In genomic region chr16:17470002-17470870, GRCh38 we compare ENCODE assay signal across 8 cellular contexts. TPM values are rescaled to one million over a fixed set of nuclear protein-coding genes. Genes with fewer than 3 reads are reported as not detected.
DNase-seq lines count a peak whose midpoint lies in the region; ATAC-seq, FAIRE-seq and TF ChIP-seq lines count a peak whose summit lies in the region.

No MANE protein-coding gene starts in this region.

- peak overlapping the region; percentile 70 for H3K9ac ChIP-seq in SU-DHL-6 (ENCODE audit: low read length)

- no peak for FAIRE-seq in bronchial epithelial cell (lab: Jason Lieb, UNC)

- ATAC-seq in right lobe of liver = peak in 2 of 4 donors; percentile 12 to 27
- no peak for ATAC-seq in HG03025 (IDR thresholded peaks at IDR 0.05; ENCODE audit: low FRiP score, unreplicated experiment)

- no peaks in the 10 kb centered on the region for H3K4me1 ChIP-seq in right lobe of liver
- H3K4me1 ChIP-seq in stomach = peaks cover 19 to 59% (median 38%) of the 10 kb centered on the region in 4 donors

- TF ChIP-seq CTCF in SU-DHL-6 (IDR thresholded peaks at IDR 0.05; ENCODE audit: insufficient read depth, low read length, poor library complexity, severe bottlenecking) = no peak
- TF ChIP-seq CTCF in bronchial epithelial cell (IDR thresholded peaks at IDR 0.05; ENCODE audit: insufficient read depth, low read length, severe bottlenecking) = no peak
- no peak for TF ChIP-seq CTCF in right lobe of liver (IDR thresholded peaks at IDR 0.05)
- no peak for TF ChIP-seq CTCF in stomach (IDR thresholded peaks at IDR 0.05)

- H3K4me2 ChIP-seq in SU-DHL-6 (ENCODE audit: low read depth, low read length, poor library complexity, severe bottlenecking) = peak overlapping the region; percentile 79

- TF ChIP-seq POLR2A in right lobe of liver (IDR thresholded peaks at IDR 0.05) (no peak), stomach (IDR thresholded peaks at IDR 0.05) (no peak)

- intact Hi-C loops in right lobe of liver (cut with DNase I) (no loop called here), stomach (cut with DNase I; ENCODE audit: low total_unique reads) (no loop called here)

- H3K79me2 ChIP-seq in SU-DHL-6 (ENCODE audit: insufficient read depth, low read length) = peaks cover 46% of the 10 kb centered on the region

- no peaks in the 10 kb centered on the region for H3K9me2 ChIP-seq in SU-DHL-6 (replicated peaks; ENCODE audit: insufficient read depth, low read length)

- no peaks in the 10 kb centered on the region for H3K27me3 ChIP-seq in SU-DHL-6 (ENCODE audit: low read length)
- H3K27me3 ChIP-seq in bronchial epithelial cell (ENCODE audit: control insufficient read depth, insufficient read depth, low read length) = peaks cover 17% of the 10 kb centered on the region
- H3K27me3 ChIP-seq in right lobe of liver = no peaks in the 10 kb centered on the region
- peaks cover 0 to 37% (median 0%) of the 10 kb centered on the region in 3 donors for H3K27me3 ChIP-seq in stomach

- H3K27ac ChIP-seq in SU-DHL-6 (ENCODE audit: low read depth, low read length) (peak overlapping the region; percentile 75), right lobe of liver (no peak overlapping the region), stomach (peak overlapping the region; percentile 42 to 91 (median 65))

- no peak overlapping the region for H2AFZ ChIP-seq in SU-DHL-6 (ENCODE audit: low read depth, low read length, severe bottlenecking)

- H3K4me3 ChIP-seq in GM08714 (ENCODE audit: low read length) (peak overlapping the region; percentile 43), SU-DHL-6 (ENCODE audit: insufficient read depth, low read length, poor library complexity, severe bottlenecking) (peak overlapping the region; percentile 88), bronchial epithelial cell (ENCODE audit: low read depth, low read length) (peak overlapping the region; percentile 21), right lobe of liver (peak overlapping the region; percentile 30 to 40 (median 35)), stomach (peak overlapping the region; percentile 66 to 97 (median 76))

- WGBS in right lobe of liver (ENCODE audit: insufficient coverage, low coverage, low lambda C conversion rate, missing lambda C conversion rate) = 1% methylated on average over 14 of the region's 96 CpGs
- WGBS in stomach, 5 donors = 0 to 2% (median 1%) methylated on average over 19 to 87 of the region's 96 CpGs

- no peaks in the 10 kb centered on the region for H3K36me3 ChIP-seq in SU-DHL-6 (ENCODE audit: low read length)
- H3K36me3 ChIP-seq in bronchial epithelial cell (ENCODE audit: control insufficient read depth, insufficient read depth, low read length) = no peaks in the 10 kb centered on the region
- no peaks in the 10 kb centered on the region for H3K36me3 ChIP-seq in right lobe of liver
- no peaks in the 10 kb centered on the region for H3K36me3 ChIP-seq in stomach

- DNase-seq in bronchial epithelial cell (ENCODE audit: low read depth) = no peak
- peak; percentile 36 to 57 (median 47) for DNase-seq in right lobe of liver
- no peak for DNase-seq in stomach
- DNase-seq in kidney tubule cell (ENCODE audit: low spot score) = no peak
- no peak for DNase-seq in HuH-7 (ENCODE audit: low spot score)

- no peaks in the 10 kb centered on the region for H4K20me1 ChIP-seq in SU-DHL-6 (ENCODE audit: low read depth, low read length)

- H3K9me3 ChIP-seq in SU-DHL-6 (ENCODE audit: insufficient read depth, low read length) = no peaks in the 10 kb centered on the region
- H3K9me3 ChIP-seq in right lobe of liver = no peaks in the 10 kb centered on the region
- no peaks in the 10 kb centered on the region for H3K9me3 ChIP-seq in stomach

- peaks cover 14% of the 10 kb centered on the region for H3F3A ChIP-seq in SU-DHL-6 (ENCODE audit: insufficient read depth)

- no peak for TF ChIP-seq EP300 in stomach (IDR thresholded peaks at IDR 0.05)

RNA-seq across cellular contexts. Expression of gene XYLT1, which starts 0.5 kb away (rescaled TPM):
- total RNA-seq in bronchial epithelial cell (under 0.01 and 1.2 TPM in 2 replicates), right lobe of liver (1 to 10 TPM in 2 of 6 experiments, under 1 TPM in 4; 0.48 to 2.0 (median 0.59) TPM), stomach (10 to 100 TPM in 3 of 5 donors, 1 to 10 TPM in 2; 9.4 to 59.5 (median 10.7) TPM)
- 1 to 10 TPM in 2 of 3 donors, under 1 TPM in 1; 0.87 to 1.1 (median 1.0) TPM for polyA plus RNA-seq in stomach

Comparison
In these comparisons a context has a peak if more than half of its experiments do, and no peak if none do; other contexts are left out.
1. H3K4me3 ChIP-seq: peak in every context shown above with its lines; median percentile 88 in SU-DHL-6; 76 in stomach; 43 in GM08714; 35 in right lobe of liver; 21 in bronchial epithelial cell.
2. H3K27ac ChIP-seq: peak in SU-DHL-6 (single experiment) and stomach (5 of 5); none in right lobe of liver (0 of 3).
3. DNase-seq: peak in right lobe of liver (3 of 3); none in bronchial epithelial cell (single experiment), stomach (single experiment), kidney tubule cell (single experiment) and HuH-7 (single experiment).